12 cellular contexts compared by ENCODE assay signal in the genomic region with DNA sequence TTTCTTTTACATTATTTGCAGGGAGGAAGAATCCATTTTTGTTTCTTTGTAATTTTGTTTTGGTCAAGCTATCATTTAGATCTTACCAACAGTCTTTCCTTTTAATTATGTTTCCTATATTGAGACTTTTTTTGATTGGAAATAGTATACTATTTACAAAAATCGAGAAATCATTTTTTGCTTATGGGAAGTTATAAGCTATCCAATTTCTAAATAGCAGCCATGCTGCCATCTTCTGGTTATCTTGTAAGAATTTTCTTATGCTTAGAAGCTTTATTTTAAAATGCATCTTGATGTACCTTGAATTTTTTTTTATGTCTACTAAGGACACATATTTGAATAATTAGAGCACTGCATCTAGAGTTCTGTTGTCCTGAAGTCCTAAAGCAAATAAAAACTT.
DNase-seq lines count a peak whose midpoint lies in the region; TF ChIP-seq lines count a peak whose summit lies in the region.
"Had no signal": no experiment of that assay in that cellular context is flagged by ENCODE, and none has a peak within 500 bp of the region (broad histone marks: within the 10 kb centered on the region; RNA-seq: fewer than 3 reads in every experiment).

No MANE protein-coding gene starts in this region.

- no peaks in the 10 kb centered on the region for H3K9me3 Mint-ChIP-seq in endodermal cell
- H3K9me3 Mint-ChIP-seq in progenitor cell of endocrine pancreas (ENCODE audit: low read depth), result no peaks in the 10 kb centered on the region

- H3K4me1 ChIP-seq in endodermal cell (ENCODE audit: control insufficient read depth, insufficient read depth, low read length), result no peaks in the 10 kb centered on the region

- H3K27ac Mint-ChIP-seq in endodermal cell (no peak overlapping the region), progenitor cell of endocrine pancreas (no peak overlapping the region)
- H3K27ac Mint-ChIP-seq: activated CD4-positive, alpha-beta T cell treated with anti-CD3 and anti-CD28 coated beads for 36 hours had no signal

- no peaks in the 10 kb centered on the region for H3K36me3 ChIP-seq in endodermal cell (ENCODE audit: control insufficient read depth, insufficient read depth, low read length)

- no peak overlapping the region for H3K4me3 Mint-ChIP-seq in endodermal cell
- H3K4me3 Mint-ChIP-seq in progenitor cell of endocrine pancreas (ENCODE audit: low read depth), result no peak overlapping the region
- H3K4me3 Mint-ChIP-seq: activated CD4-positive, alpha-beta T cell treated with anti-CD3 and anti-CD28 coated beads for 36 hours had no signal

- DNase-seq in NCI-H2107 (lab: John Stamatoyannopoulos, UW) (peak; percentile 5), NCI-H2107 treated with DMSO at 0.1 percent for 48 hours (lab: John Stamatoyannopoulos, UW; ENCODE audit: unreplicated experiment) (no peak), NCI-H69 (lab: John Stamatoyannopoulos, UW) (peak; percentile 69), endodermal cell (no peak), progenitor cell of endocrine pancreas (ENCODE audit: low spot score, unreplicated experiment) (no peak), OCI-M2 (lab: John Stamatoyannopoulos, UW; ENCODE audit: unreplicated experiment) (no peak), iPS-NIHi7 (ENCODE audit: extremely low spot score) (no peak)
- no peak for DNase-seq in activated CD4-positive, CD25-positive, alpha-beta regulatory T cell treated with anti-CD3 and anti-CD28 coated beads, Interleukin-2, amount 50 U/mL, for 72 hours
- DNase-seq: activated CD4-positive, alpha-beta T cell treated with anti-CD3 and anti-CD28 coated beads for 36 hours; amniotic stem cell; NCI-H774; stimulated activated CD8-positive, alpha-beta memory T cell treated with anti-CD3 and anti-CD28 coated beads, Interleukin-4, amount 100 ng/mL, for 48 hours had no signal

- TF ChIP-seq CTCF in endodermal cell (conservative IDR thresholded peaks at IDR 0.05) (peak; percentile 36), progenitor cell of endocrine pancreas (IDR thresholded peaks at IDR 0.05; ENCODE audit: unreplicated experiment) (peak; percentile 29)

- H3K4me1 Mint-ChIP-seq in endodermal cell (peaks cover 7% of the 10 kb centered on the region), progenitor cell of endocrine pancreas (ENCODE audit: low read depth) (no peaks in the 10 kb centered on the region)
- H3K4me1 Mint-ChIP-seq: activated CD4-positive, alpha-beta T cell treated with anti-CD3 and anti-CD28 coated beads for 36 hours had no signal

- H3K27me3 ChIP-seq in endodermal cell (ENCODE audit: control insufficient read depth, insufficient read depth, low read length, poor library complexity, severe bottlenecking), result no peaks in the 10 kb centered on the region

- H3K9me3 ChIP-seq in endodermal cell (ENCODE audit: control insufficient read depth, low read length), result no peaks in the 10 kb centered on the region

- 75% methylated on average over 1 of the region's 1 CpG; no CpG with 5 or more reads in 1 of the 2 experiments for WGBS in endodermal cell (ENCODE audit: insufficient coverage in 1 of 2, insufficient read length in 1 of 2), 2 experiments

- no peak overlapping the region for H3K27ac ChIP-seq in endodermal cell (ENCODE audit: low read depth, low read length)

- no peaks in the 10 kb centered on the region for H3K27me3 Mint-ChIP-seq in endodermal cell (ENCODE audit: insufficient read depth)
- no peaks in the 10 kb centered on the region for H3K27me3 Mint-ChIP-seq in progenitor cell of endocrine pancreas
- H3K27me3 Mint-ChIP-seq: activated CD4-positive, alpha-beta T cell treated with anti-CD3 and anti-CD28 coated beads for 36 hours had no signal

- H3K36me3 Mint-ChIP-seq in endodermal cell (ENCODE audit: low read depth) (no peaks in the 10 kb centered on the region), progenitor cell of endocrine pancreas (ENCODE audit: insufficient read depth) (no peaks in the 10 kb centered on the region)

- no peak overlapping the region for H3K9ac ChIP-seq in endodermal cell (ENCODE audit: extremely low read depth, low read length, poor library complexity, severe bottlenecking)

- no peak overlapping the region for H3K4me3 ChIP-seq in endodermal cell (ENCODE audit: low read length)

Comparison
In these comparisons a context has a peak if more than half of its experiments do, and no peak if none do; other contexts are left out.
1. DNase-seq: peak in NCI-H2107 (single experiment) and NCI-H69 (single experiment); none in NCI-H2107 treated with DMSO at 0.1 percent for 48 hours (single experiment), endodermal cell (single experiment), progenitor cell of endocrine pancreas (single experiment), activated CD4-positive, CD25-positive, alpha-beta regulatory T cell treated with anti-CD3 and anti-CD28 coated beads, Interleukin-2, amount 50 U/mL, for 72 hours (single experiment), OCI-M2 (single experiment) and iPS-NIHi7 (single experiment).